In genomic region chr16:29009050-29009837, GRCh38 we compare ENCODE assay signal across 1 cellular context.
A peak's percentile ranks its signal among the peaks of the same experiment; 100 is the strongest.
TF ChIP-seq lines count a peak whose summit lies in the region.

No MANE protein-coding gene starts in this region.

TF ChIP-seq in K562, 482 proteins besides CTCF, POLR2A, EP300 and RAD21 (continued from another document and continues in another):
- TF ChIP-seq ZNF324 (CRISPR knock-in tag; IDR thresholded peaks at IDR 0.05) (0 out of 2 replicates have a peak, but pooled peaks have one; percentile 45), HMG20B (CRISPR knock-in tag; IDR thresholded peaks at IDR 0.05) (no peak), ZNF589 (CRISPR knock-in tag; IDR thresholded peaks at IDR 0.05; ENCODE audit: low read depth) (peak; percentile 86; the same call in 1 of the 2 replicates), AFF1 (IDR thresholded peaks at IDR 0.05; ENCODE audit: low read depth in 1 of 2, partially characterized antibody in 2 of 2) (peak in 1 of 2 experiments; percentile 82), HNRNPLL (IDR thresholded peaks at IDR 0.05; ENCODE audit: low read depth, low read length, poor library complexity, severe bottlenecking) (peak; percentile 19), ZBTB43 (CRISPR knock-in tag; IDR thresholded peaks at IDR 0.05) (no peak), HDAC8 (tag; IDR thresholded peaks at IDR 0.05) (peak; percentile 30; the same call in 1 of the 2 replicates), HDAC2 (IDR thresholded peaks at IDR 0.05) (peak; percentile 88; the same call in 1 of the 2 replicates), ZNF311 (CRISPR knock-in tag; IDR thresholded peaks at IDR 0.05) (peak; percentile 80; the same call in 1 of the 2 replicates), NFE2 (IDR thresholded peaks at IDR 0.05; ENCODE audit: low read depth) (no peak), NR2C2 (CRISPR knock-in tag; IDR thresholded peaks at IDR 0.05) (peak; percentile 36; the same call in 1 of the 2 replicates), NR2C2 (tag; IDR thresholded peaks at IDR 0.05) (peak; percentile 68), E2F1 (CRISPR knock-in tag; IDR thresholded peaks at IDR 0.05) (no peak), GATA2 (CRISPR knock-in tag; IDR thresholded peaks at IDR 0.05) (peak; percentile 94), PATZ1 (CRISPR knock-in tag; IDR thresholded peaks at IDR 0.05; ENCODE audit: borderline replicate concordance) (no peak), ZNF263 (CRISPR knock-in tag; IDR thresholded peaks at IDR 0.05; ENCODE audit: borderline replicate concordance) (peak; percentile 47; the same call in 1 of the 2 replicates), ZNF551 (CRISPR knock-in tag; IDR thresholded peaks at IDR 0.05) (no peak), ZNF143 (CRISPR knock-in tag; IDR thresholded peaks at IDR 0.05) (peak; percentile 70), EWSR1 (IDR thresholded peaks at IDR 0.05; ENCODE audit: borderline replicate concordance, low read depth, partially characterized antibody) (no peak), MIER1 (IDR thresholded peaks at IDR 0.05; ENCODE audit: low read depth) (no peak; the same call in 1 of the 2 replicates), NBN (IDR thresholded peaks at IDR 0.05; ENCODE audit: low read depth) (peak; percentile 80; the same call in 1 of the 2 replicates), MCM3 (IDR thresholded peaks at IDR 0.05) (0 out of 2 replicates have a peak, but pooled peaks have one; percentile 15), RFX1 (IDR thresholded peaks at IDR 0.05) (no peak), ZNF57 (CRISPR knock-in tag; IDR thresholded peaks at IDR 0.05) (no peak), ILK (tag; IDR thresholded peaks at IDR 0.05; ENCODE audit: borderline replicate concordance, low read depth) (no peak), TCF15 (CRISPR knock-in tag; IDR thresholded peaks at IDR 0.05) (peak; percentile 86; the same call in 1 of the 2 replicates), ETV1 (tag; conservative IDR thresholded peaks at IDR 0.05; ENCODE audit: low read depth) (peak; percentile 100), GABPB1 (CRISPR knock-in tag; IDR thresholded peaks at IDR 0.05) (peak; percentile 77), ZNF699 (CRISPR knock-in tag; IDR thresholded peaks at IDR 0.05; ENCODE audit: insufficient replicate concordance) (no peak), AFF4 (CRISPR knock-in tag; IDR thresholded peaks at IDR 0.05) (0 out of 2 replicates have a peak, but pooled peaks have one; percentile 52), MBD2 (IDR thresholded peaks at IDR 0.05; ENCODE audit: borderline replicate concordance, low read depth) (peak; percentile 75), SMARCE1 (IDR thresholded peaks at IDR 0.05) (peak; percentile 94), ZNF280B (CRISPR knock-in tag; IDR thresholded peaks at IDR 0.05) (no peak), DLX4 (CRISPR knock-in tag; IDR thresholded peaks at IDR 0.05) (no peak), TAF9B (IDR thresholded peaks at IDR 0.05; ENCODE audit: partially characterized antibody) (peak; percentile 29), ZNF408 (CRISPR knock-in tag; IDR thresholded peaks at IDR 0.05; ENCODE audit: low read depth) (no peak), FOXA1 (IDR thresholded peaks at IDR 0.05; ENCODE audit: borderline replicate concordance) (no peak), IRF2 (CRISPR knock-in tag; IDR thresholded peaks at IDR 0.05) (no peak), KAT8 (IDR thresholded peaks at IDR 0.05; ENCODE audit: low read depth) (peak; percentile 44; the same call in 1 of the 2 replicates), L3MBTL2 (IDR thresholded peaks at IDR 0.05) (no peak), PYGO2 (tag; IDR thresholded peaks at IDR 0.05) (0 out of 2 replicates have a peak, but pooled peaks have one; percentile 50), XRCC5 (IDR thresholded peaks at IDR 0.05; ENCODE audit: low read depth, low read length) (no peak), NCOA4 (IDR thresholded peaks at IDR 0.05; ENCODE audit: partially characterized antibody) (peak; percentile 31), SUPT5H (IDR thresholded peaks at IDR 0.05) (peak; percentile 87), MEIS2 (IDR thresholded peaks at IDR 0.05; ENCODE audit: partially characterized antibody) (no peak), PTRF (tag; IDR thresholded peaks at IDR 0.05) (no peak), PCBP2 (IDR thresholded peaks at IDR 0.05; ENCODE audit: low read depth, low read length, poor library complexity, severe bottlenecking) (no peak), ZKSCAN8 (CRISPR knock-in tag; IDR thresholded peaks at IDR 0.05) (peak; percentile 68), RBM15 (IDR thresholded peaks at IDR 0.05; ENCODE audit: insufficient read depth, low read length) (no peak), ADNP (tag; IDR thresholded peaks at IDR 0.05) (peak; percentile 87), RNF2 (IDR thresholded peaks at IDR 0.05) (peak; percentile 97), KLF13 (tag; IDR thresholded peaks at IDR 0.05; ENCODE audit: borderline replicate concordance, low read depth) (no peak), SMAD3 (CRISPR knock-in tag; conservative IDR thresholded peaks at IDR 0.05) (peak; percentile 56; the same call in 1 of the 2 replicates), HNRNPUL1 (IDR thresholded peaks at IDR 0.05; ENCODE audit: low read length) (no peak)
- TF ChIP-seq, protein P1, sequence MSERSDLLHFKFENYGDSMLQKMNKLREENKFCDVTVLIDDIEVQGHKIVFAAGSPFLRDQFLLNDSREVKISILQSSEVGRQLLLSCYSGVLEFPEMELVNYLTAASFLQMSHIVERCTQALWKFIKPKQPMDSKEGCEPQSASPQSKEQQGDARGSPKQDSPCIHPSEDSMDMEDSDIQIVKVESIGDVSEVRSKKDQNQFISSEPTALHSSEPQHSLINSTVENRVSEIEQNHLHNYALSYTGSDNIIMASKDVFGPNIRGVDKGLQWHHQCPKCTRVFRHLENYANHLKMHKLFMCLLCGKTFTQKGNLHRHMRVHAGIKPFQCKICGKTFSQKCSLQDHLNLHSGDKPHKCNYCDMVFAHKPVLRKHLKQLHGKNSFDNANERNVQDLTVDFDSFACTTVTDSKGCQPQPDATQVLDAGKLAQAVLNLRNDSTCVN (CRISPR knock-in tag; IDR thresholded peaks at IDR 0.05): peak; percentile 87
- TF ChIP-seq, protein P2, sequence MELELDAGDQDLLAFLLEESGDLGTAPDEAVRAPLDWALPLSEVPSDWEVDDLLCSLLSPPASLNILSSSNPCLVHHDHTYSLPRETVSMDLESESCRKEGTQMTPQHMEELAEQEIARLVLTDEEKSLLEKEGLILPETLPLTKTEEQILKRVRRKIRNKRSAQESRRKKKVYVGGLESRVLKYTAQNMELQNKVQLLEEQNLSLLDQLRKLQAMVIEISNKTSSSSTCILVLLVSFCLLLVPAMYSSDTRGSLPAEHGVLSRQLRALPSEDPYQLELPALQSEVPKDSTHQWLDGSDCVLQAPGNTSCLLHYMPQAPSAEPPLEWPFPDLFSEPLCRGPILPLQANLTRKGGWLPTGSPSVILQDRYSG (tag; conservative IDR thresholded peaks at IDR 0.05; ENCODE audit: low read depth): peak; percentile 63
